ENCODE assay signal across 8 cellular contexts in genomic region chr10:43606323-43607198, GRCh38. TPM values are rescaled to one million over a fixed set of nuclear protein-coding genes. Genes with fewer than 3 reads are reported as not detected.
DNase-seq lines count a peak whose midpoint lies in the region; ATAC-seq, FAIRE-seq and TF ChIP-seq lines count a peak whose summit lies in the region.

Gene ZNF485, plus strand, starts transcription at chr10:43606438. Its CDS starts 613 bp downstream, at chr10:43607051.

- H3K27me3 Mint-ChIP-seq in neural progenitor cell (ENCODE audit: insufficient read depth, low read depth): peaks cover 8% of the 10 kb centered on the region

- no peaks in the 10 kb centered on the region for H4K20me1 ChIP-seq in neural progenitor cell (ENCODE audit: low read depth)

- no peaks in the 10 kb centered on the region for H3F3A ChIP-seq in neural progenitor cell (ENCODE audit: low read depth)

- H3K9ac ChIP-seq in HUES48 (ENCODE audit: low read depth, low read length): peak within 1 kb of the TSS; percentile 54
- H3K9ac ChIP-seq in neural progenitor cell: no peak within 1 kb of the TSS

- H3K9me3 Mint-ChIP-seq in neural progenitor cell: peaks cover 7% of the 10 kb centered on the region

- peak within 1 kb of the TSS; percentile 97 for H3K4me2 ChIP-seq in neural progenitor cell

- no peaks in the 10 kb centered on the region for H3K79me2 ChIP-seq in neural progenitor cell (ENCODE audit: low read depth)

- TF ChIP-seq CTCF in neural progenitor cell (IDR thresholded peaks at IDR 0.05): no peak

- H3K36me3 ChIP-seq in HUES48 (ENCODE audit: control insufficient read depth, insufficient read depth, low read length) (peaks cover 10% of the 10 kb centered on the region), neural progenitor cell (no peaks in the 10 kb centered on the region)

- ATAC-seq in GM21423 (IDR thresholded peaks at IDR 0.05; ENCODE audit: unreplicated experiment): peak; percentile 99

- no peak within 1 kb of the TSS for H3K27ac ChIP-seq in HUES48 (ENCODE audit: low read depth, low read length)
- H3K27ac ChIP-seq in neural progenitor cell: no peak within 1 kb of the TSS

- peaks cover 4% of the 10 kb centered on the region; the same call in 1 of the 2 replicates for H3K4me1 ChIP-seq in HUES48 (ENCODE audit: control insufficient read depth, insufficient read depth, low read length)
- peaks cover 8% of the 10 kb centered on the region for H3K4me1 ChIP-seq in neural progenitor cell

- peaks cover 17% of the 10 kb centered on the region for H3K36me3 Mint-ChIP-seq in neural progenitor cell

- H3K4me1 Mint-ChIP-seq in neural progenitor cell: peaks cover 10% of the 10 kb centered on the region

- peak within 1 kb of the TSS; percentile 80 for H3K4me3 ChIP-seq in HUES48 (ENCODE audit: low read depth, low read length)
- H3K4me3 ChIP-seq in neural progenitor cell: peak within 1 kb of the TSS; percentile 61

- H3K27me3 ChIP-seq in HUES48 (ENCODE audit: control insufficient read depth, insufficient read depth, low read length) (no peaks in the 10 kb centered on the region), neural progenitor cell (peaks cover 7% of the 10 kb centered on the region)

- no peak within 1 kb of the TSS for H3K27ac Mint-ChIP-seq in neural progenitor cell

- FAIRE-seq in frontal cortex (lab: Jason Lieb, UNC): no peak

- H3K4me3 Mint-ChIP-seq in neural progenitor cell: peak within 1 kb of the TSS; percentile 87

- H2AFZ ChIP-seq in neural progenitor cell (replicated peaks): peak within 1 kb of the TSS; percentile 93

- peak; percentile 10 for DNase-seq in DMS153 (lab: John Stamatoyannopoulos, UW)
- DNase-seq in SHP77 (lab: John Stamatoyannopoulos, UW): peak; percentile 58 to 80
- peak; percentile 32 for DNase-seq in activated gamma-delta T cell treated with anti-CD3 and anti-CD28 coated beads, Interleukin-2, amount 50 U/mL, for 16 hours (ENCODE audit: low read depth)
- peak; percentile 75 to 78 for DNase-seq in frontal cortex (ENCODE audit: low spot score in 2 of 2)
- DNase-seq in neural progenitor cell (ENCODE audit: low spot score): peak; percentile 81
- peak; percentile 36 for DNase-seq in stromal cell of bone marrow (ENCODE audit: low read depth)

- H3K9me3 ChIP-seq in HUES48 (ENCODE audit: control insufficient read depth, insufficient read depth, low read length) (peaks cover 9% of the 10 kb centered on the region; the same call in 1 of the 2 replicates), neural progenitor cell (ENCODE audit: low read depth) (no peaks in the 10 kb centered on the region)

RNA-seq across cellular contexts. Expression of gene ZNF485, which starts in this region (rescaled TPM):
- total RNA-seq in frontal cortex (8.2 TPM), neural progenitor cell (ENCODE audit: low replicate concordance) (4.7 and 5.4 TPM in 2 replicates)

Comparison
In these comparisons a context has a peak if more than half of its experiments do, and no peak if none do; other contexts are left out.
1. DNase-seq: peak in every context shown above with its lines; median percentile 81 in neural progenitor cell; 76 in frontal cortex; 69 in SHP77; 36 in stromal cell of bone marrow; 32 in activated gamma-delta T cell treated with anti-CD3 and anti-CD28 coated beads, Interleukin-2, amount 50 U/mL, for 16 hours; 10 in DMS153.